10 cellular contexts compared by ENCODE assay signal in the genomic region with DNA sequence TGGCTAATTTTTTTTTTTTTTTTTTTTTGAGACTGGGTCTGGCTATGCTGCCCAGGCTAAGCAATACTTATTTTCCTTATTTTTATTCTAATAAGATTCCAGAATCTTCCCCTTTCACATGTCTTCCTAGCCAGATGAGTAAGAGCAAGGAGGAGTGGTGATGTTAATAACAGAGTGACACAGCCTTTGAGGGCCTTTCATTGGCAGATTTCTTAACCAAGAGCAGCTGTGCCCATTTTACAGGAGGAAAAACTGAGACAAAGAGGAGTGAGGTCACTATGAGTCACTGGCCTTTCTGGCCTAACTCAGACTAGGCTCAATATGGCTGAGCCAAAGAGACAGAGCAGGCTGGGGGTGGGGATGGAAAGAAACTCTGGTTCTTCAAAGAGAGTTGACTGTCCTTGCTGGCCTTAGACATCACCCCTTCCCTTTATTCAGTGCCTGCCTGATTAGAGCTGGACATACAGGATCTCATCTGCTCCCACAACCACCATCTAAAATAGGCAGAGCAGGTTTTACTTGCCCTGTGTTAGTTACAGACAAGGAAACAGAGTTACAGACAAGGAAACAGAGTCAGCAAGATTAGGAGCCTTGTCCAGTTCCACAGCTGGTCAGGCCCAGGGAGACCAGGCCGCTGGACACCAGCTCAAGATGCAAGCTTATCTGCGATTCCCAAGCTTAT. TPM values are rescaled to one million over a fixed set of nuclear protein-coding genes. Genes with fewer than 3 reads are reported as not detected.
DNase-seq lines count a peak whose midpoint lies in the region; ATAC-seq, FAIRE-seq and TF ChIP-seq lines count a peak whose summit lies in the region.
"Had no signal": no experiment of that assay in that cellular context is flagged by ENCODE, and none has a peak within 500 bp of the region (broad histone marks: within the 10 kb centered on the region; RNA-seq: fewer than 3 reads in every experiment).

No MANE protein-coding gene starts in this region.

- TF ChIP-seq CTCF in RWPE1 (conservative IDR thresholded peaks at IDR 0.05; ENCODE audit: low read depth) (no peak), H1 (IDR thresholded peaks at IDR 0.05; ENCODE audit: control extremely low read depth in 1 of 3, insufficient read depth in 1 of 3, low read depth in 1 of 3, low read length in 3 of 3) (no peak)

- peaks cover 2 to 57% (median 40%) of the 10 kb centered on the region in 4 experiments for H3K4me1 ChIP-seq in H1 (replicated peaks in 1 of 4; ENCODE audit: control insufficient read depth in 3 of 4, insufficient read depth in 4 of 4, low read length in 3 of 4)

- H3K4ac ChIP-seq in H1 (replicated peaks; ENCODE audit: insufficient read length, low read depth, low read length), result no peak overlapping the region

- no peak overlapping the region for H3K4me2 ChIP-seq in H1 (ENCODE audit: insufficient read depth in 1 of 2, low read depth in 2 of 2, low read length in 2 of 2)

- H3K18ac ChIP-seq in H1 (ENCODE audit: extremely low read depth, low read length), result peak overlapping the region; percentile 16

- H3K79me2 ChIP-seq in H1 (ENCODE audit: control insufficient read depth in 1 of 2, insufficient read depth in 2 of 2, low read length in 2 of 2), result no peaks in the 10 kb centered on the region

- H3K4me1 Mint-ChIP-seq in activated T-cell treated with anti-CD3 and anti-CD28 coated beads, Interleukin-2, amount 50 U/mL, for 24 hours (ENCODE audit: low read depth), result peaks cover 69% of the 10 kb centered on the region
- peaks cover 91% of the 10 kb centered on the region for H3K4me1 Mint-ChIP-seq in stimulated activated naive CD8-positive, alpha-beta T cell treated with anti-CD3 and anti-CD28 coated beads, Interleukin-15, amount 100 ng/mL, for 72 hours

- H2AFZ ChIP-seq in H1 (ENCODE audit: low read length), result no peak overlapping the region

- no peak for FAIRE-seq in H1 (lab: Jason Lieb, UNC)

- POLR2A ChIA-PET in RWPE1 (lab: Yijun Ruan, JAX; ENCODE audit: low non-redundant PET), result no interaction called here
- POLR2A ChIA-PET in H1 (lab: Charles Lee; ENCODE audit: partially characterized antibody), result interaction anchor here (0.9 to 7.9 kb wide), 9 partner anchors 9 to 64 kb away, joined by 3 to 71 read pairs (median 4); partner anchors contain the start of gene TOB1

- peak overlapping the region; percentile 78 for H3K27ac Mint-ChIP-seq in activated T-cell treated with anti-CD3 and anti-CD28 coated beads, Interleukin-2, amount 50 U/mL, for 24 hours
- H3K27ac Mint-ChIP-seq in stimulated activated naive CD8-positive, alpha-beta T cell treated with anti-CD3 and anti-CD28 coated beads, Interleukin-15, amount 100 ng/mL, for 72 hours, result peak overlapping the region in 1 of 2 donors; percentile 77
- H3K27ac Mint-ChIP-seq: activated B cell treated with CpG ODN at 0.5 μM for 24 hours had no signal

- no peaks in the 10 kb centered on the region for H3K23me2 ChIP-seq in H1 (ENCODE audit: low read depth, low read length)

- no peak overlapping the region for H4K8ac ChIP-seq in H1 (ENCODE audit: extremely low read depth, insufficient read depth, low read length)

- H3K4me3 ChIP-seq in H1 (ENCODE audit: extremely low read depth in 1 of 4, insufficient read depth in 2 of 4, low read depth in 3 of 4, low read length in 4 of 4), result no peak overlapping the region
- H3K4me3 ChIP-seq: cardiac muscle cell had no signal

- H2AK5ac ChIP-seq in H1 (ENCODE audit: low read depth, low read length), result peak overlapping the region; percentile 82; the same call in 1 of the 2 replicates

- H3K79me1 ChIP-seq in H1 (ENCODE audit: low read depth, low read length), result no peaks in the 10 kb centered on the region

- no peak overlapping the region for H3K14ac ChIP-seq in H1 (ENCODE audit: insufficient read length)

- H4K5ac ChIP-seq in H1 (ENCODE audit: insufficient read length, low read depth, low read length), result peak overlapping the region; percentile 13

- no peak for TF ChIP-seq RAD21 in H1 (IDR thresholded peaks at IDR 0.05 in 1 of 2, conservative IDR thresholded peaks at IDR 0.05 in 1 of 2; ENCODE audit: low read depth in 2 of 2, low read length in 2 of 2)

- TF ChIP-seq EP300 in H1 (IDR thresholded peaks at IDR 0.05; ENCODE audit: borderline replicate concordance in 1 of 2, low read depth in 2 of 2, low read length in 2 of 2), result no peak

- TF ChIP-seq POLR2A in H1 (IDR thresholded peaks at IDR 0.05; ENCODE audit: control extremely low read depth in 1 of 2, low read depth in 2 of 2, low read length in 2 of 2), result no peak

- H2BK5ac ChIP-seq in H1 (ENCODE audit: low read depth, low read length), result 0 out of 2 replicates have a peak overlapping the region, but pooled peaks have one; percentile 28

- H3K9ac ChIP-seq in H1 (replicated peaks in 1 of 4; ENCODE audit: extremely low read depth in 1 of 4, low read depth in 3 of 4, low read length in 3 of 4), result no peak overlapping the region

- no peaks in the 10 kb centered on the region for H3K27me3 Mint-ChIP-seq in activated T-cell treated with anti-CD3 and anti-CD28 coated beads, Interleukin-2, amount 50 U/mL, for 24 hours
- H3K27me3 Mint-ChIP-seq in stimulated activated naive CD8-positive, alpha-beta T cell treated with anti-CD3 and anti-CD28 coated beads, Interleukin-15, amount 100 ng/mL, for 72 hours, result no peaks in the 10 kb centered on the region
- H3K27me3 Mint-ChIP-seq: activated B cell treated with CpG ODN at 0.5 μM for 24 hours had no signal

- no peak for DNase-seq in activated T-cell treated with anti-CD3 and anti-CD28 coated beads, Interleukin-2, amount 50 U/mL, for 24 hours
- no peak for DNase-seq in activated T-cell treated with anti-CD3 and anti-CD28 coated beads, Interleukin-2, amount 50 U/mL, for 1 hour
- DNase-seq in RWPE1 (ENCODE audit: low spot score), result no peak
- DNase-seq in H1 (ENCODE audit: low read depth in 1 of 2, low spot score in 2 of 2), result no peak
- peak in 1 of 2 donors; percentile 43 for DNase-seq in stimulated activated naive CD8-positive, alpha-beta T cell treated with anti-CD3 and anti-CD28 coated beads, Interleukin-15, amount 100 ng/mL, for 72 hours
- no peak for DNase-seq in NCI-H187 treated with DMSO at 0.1 percent for 48 hours (lab: John Stamatoyannopoulos, UW)
- DNase-seq in NCI-H446 (lab: John Stamatoyannopoulos, UW), result no peak
- DNase-seq: activated B cell treated with CpG ODN at 0.5 μM for 24 hours had no signal

- no peak overlapping the region for H2BK120ac ChIP-seq in H1 (replicated peaks; ENCODE audit: low read depth, low read length)

- H3K56ac ChIP-seq in H1 (replicated peaks; ENCODE audit: insufficient read length, low read depth, low read length), result no peak overlapping the region

- H3K36me3 ChIP-seq in H1 (ENCODE audit: control insufficient read depth in 2 of 4, insufficient read depth in 4 of 4, low read length in 3 of 4), result no peaks in the 10 kb centered on the region
- H3K36me3 ChIP-seq: cardiac muscle cell had no signal

- H3K4me3 Mint-ChIP-seq in activated T-cell treated with anti-CD3 and anti-CD28 coated beads, Interleukin-2, amount 50 U/mL, for 24 hours, result no peak overlapping the region
- H3K4me3 Mint-ChIP-seq in stimulated activated naive CD8-positive, alpha-beta T cell treated with anti-CD3 and anti-CD28 coated beads, Interleukin-15, amount 100 ng/mL, for 72 hours, result peak overlapping the region in 1 of 2 donors; percentile 57
- H3K4me3 Mint-ChIP-seq: activated B cell treated with CpG ODN at 0.5 μM for 24 hours had no signal

- CTCF ChIA-PET in RWPE1 (lab: Yijun Ruan, JAX) (interaction anchor here (0.5 kb wide), 1 partner anchor 48 kb away, joined by 3 read pairs; no protein-coding TSS in a partner anchor), H1 (lab: Charles Lee; ENCODE audit: partially characterized antibody) (interaction anchor here (0.6 to 2.1 kb wide), 9 partner anchors 8 to 64 kb away, joined by 3 to 15 read pairs (median 4); no protein-coding TSS in a partner anchor)

- ATAC-seq in stimulated activated naive CD8-positive, alpha-beta T cell treated with anti-CD3 and anti-CD28 coated beads, Interleukin-15, amount 100 ng/mL, for 72 hours, result peak; percentile 24
- ATAC-seq in GM18498 (IDR thresholded peaks at IDR 0.05; ENCODE audit: unreplicated experiment), result no peak

- peaks cover 0 to 2% (median 0%) of the 10 kb centered on the region in 4 experiments; a peak in 2 of 7 replicates for H3K27me3 ChIP-seq in H1 (replicated peaks in 1 of 4; ENCODE audit: control insufficient read depth in 3 of 4, extremely low read depth in 1 of 4, insufficient read depth in 3 of 4, low read length in 3 of 4)
- H3K27me3 ChIP-seq: cardiac muscle cell had no signal

- peak overlapping the region; percentile 45; the same call in 1 of the 2 replicates for H2BK12ac ChIP-seq in H1 (ENCODE audit: low read depth, low read length)

- H4K20me1 ChIP-seq in H1 (replicated peaks in 1 of 2; ENCODE audit: control insufficient read depth in 1 of 2, insufficient read depth in 2 of 2, low read length in 2 of 2), result no peaks in the 10 kb centered on the region

- H4K91ac ChIP-seq in H1 (replicated peaks; ENCODE audit: insufficient read length, low read length), result peak overlapping the region; percentile 5

- H2BK15ac ChIP-seq in H1 (ENCODE audit: low read length), result peak overlapping the region; percentile 61; the same call in 1 of the 2 replicates

- H3K23ac ChIP-seq in H1 (ENCODE audit: insufficient read length), result no peak overlapping the region

- H3K36me3 Mint-ChIP-seq in activated T-cell treated with anti-CD3 and anti-CD28 coated beads, Interleukin-2, amount 50 U/mL, for 24 hours (ENCODE audit: low read depth), result no peaks in the 10 kb centered on the region

- H3K27ac ChIP-seq in RWPE1 (peak overlapping the region; percentile 78), H1 (ENCODE audit: low read depth, low read length) (no peak overlapping the region)
- H3K27ac ChIP-seq: cardiac muscle cell had no signal

- H2BK20ac ChIP-seq in H1 (ENCODE audit: low read length), result peak overlapping the region; percentile 66

- no peaks in the 10 kb centered on the region for H3K9me3 Mint-ChIP-seq in activated T-cell treated with anti-CD3 and anti-CD28 coated beads, Interleukin-2, amount 50 U/mL, for 24 hours
- no peaks in the 10 kb centered on the region for H3K9me3 Mint-ChIP-seq in stimulated activated naive CD8-positive, alpha-beta T cell treated with anti-CD3 and anti-CD28 coated beads, Interleukin-15, amount 100 ng/mL, for 72 hours
- H3K9me3 Mint-ChIP-seq: activated B cell treated with CpG ODN at 0.5 μM for 24 hours had no signal

- no peaks in the 10 kb centered on the region for H3K9me3 ChIP-seq in H1 (ENCODE audit: insufficient read depth in 2 of 2, low read depth in 1 of 2, low read length in 1 of 2)

- WGBS in H1 (ENCODE audit: extremely low coverage in 1 of 2, insufficient coverage in 1 of 2, insufficient read length in 1 of 2, insufficient replicate concordance in 2 of 2, low coverage in 1 of 2, low lambda C conversion rate in 2 of 2, missing lambda C conversion rate in 1 of 2), 2 experiments, result 75% methylated on average over 2 of the region's 2 CpGs; no CpG with 5 or more reads in 1 of the 2 experiments

RNA-seq across cellular contexts. Expression of gene TOB1, which starts 50.0 kb away (rescaled TPM):
- total RNA-seq in H1 (2021; fragmentation: NEBNext Ultra II Directional; extraction: Animal tissue kit (Norgen Biotek cat#: 25700)), result 20.8 and 26.7 TPM in 2 replicates
- 9.7 and 14.4 TPM in 2 replicates for polyA plus RNA-seq in H1 (2011; rRNA removed)
- polyA plus RNA-seq in H1 (2011; cell fraction: cytosol; rRNA removed), result 12.0 TPM
- 17.7 TPM for polyA plus RNA-seq in H1 (2011; cell fraction: nucleus; rRNA removed)
- polyA plus RNA-seq in H1 (2012, experiment 1 of 2), result 24.8 to 32.2 TPM (median 27.7 TPM) in 4 replicates
- polyA plus RNA-seq in H1 (2012, experiment 2 of 2), result 5.9 TPM
- 21.6 TPM for polyA plus RNA-seq in H1 (2013, experiment 1 of 2)
- 22.3 TPM for polyA plus RNA-seq in H1 (2013, experiment 2 of 2)
- polyA minus RNA-seq in H1 (2011; rRNA and poly(A)+ RNA removed), result 22.6 and 27.7 TPM in 2 replicates
- polyA minus RNA-seq in H1 (2011; cell fraction: cytosol; rRNA and poly(A)+ RNA removed), result 22.5 TPM
- 52.2 TPM for polyA minus RNA-seq in H1 (2011; cell fraction: nucleus; rRNA and poly(A)+ RNA removed)
